In the genomic region with DNA sequence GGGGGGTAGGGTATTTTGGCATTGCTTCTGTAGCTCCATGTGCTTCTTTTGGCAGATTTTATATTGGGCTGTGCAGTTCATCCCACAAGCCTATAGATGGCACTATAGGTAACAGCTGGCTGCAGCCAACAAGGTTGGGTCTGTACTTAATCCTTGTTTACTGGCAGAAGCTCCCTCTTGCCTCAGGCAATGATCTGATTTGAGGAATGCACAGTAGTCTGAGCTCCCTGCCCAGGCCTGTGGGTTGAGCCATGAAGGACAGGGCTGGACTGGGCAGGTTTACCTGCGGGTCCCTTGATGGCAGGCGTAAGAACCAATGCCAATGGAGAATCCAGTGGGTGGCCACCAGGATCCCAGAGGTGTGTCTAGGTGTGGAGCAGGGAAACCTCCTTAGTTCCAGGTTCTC, we compare ENCODE assay signal across 9 cellular contexts. TPM values are rescaled to one million over a fixed set of nuclear protein-coding genes. Genes with fewer than 3 reads are reported as not detected.
A peak's percentile ranks its signal among the peaks of the same experiment; 100 is the strongest.
DNase-seq lines count a peak whose midpoint lies in the region; ATAC-seq and TF ChIP-seq lines count a peak whose summit lies in the region.
"Had no signal": no experiment of that assay in that cellular context is flagged by ENCODE, and none has a peak within 500 bp of the region (broad histone marks: within the 10 kb centered on the region; RNA-seq: fewer than 3 reads in every experiment).

No MANE protein-coding gene starts in this region.

- POLR2A ChIA-PET in SK-N-SH (lab: Yijun Ruan, JAX) = interaction anchor here (0.6 kb wide), 1 partner anchor 324 kb away, joined by 4 read pairs; no protein-coding TSS in a partner anchor

- H2BK120ac ChIP-seq in trophoblast cell (ENCODE audit: insufficient read depth, low read length, poor library complexity) = no peak overlapping the region

- no peaks in the 10 kb centered on the region; a peak in 1 of 4 replicates for H3K4me1 ChIP-seq in SK-N-SH (ENCODE audit: control insufficient read depth in 1 of 2, insufficient read depth in 2 of 2, low read depth in 1 of 2, low read length in 1 of 2)
- H3K4me1 ChIP-seq in trophoblast cell (ENCODE audit: control insufficient read depth in 1 of 2, insufficient read depth in 2 of 2, low read length in 2 of 2) = no peaks in the 10 kb centered on the region

- no peak overlapping the region for H3K23ac ChIP-seq in trophoblast cell (ENCODE audit: low read length)

- no peak overlapping the region for H4K91ac ChIP-seq in trophoblast cell (ENCODE audit: low read depth, low read length)

- 63% methylated on average over 2 of the region's 2 CpGs for WGBS in SK-N-SH (ENCODE audit: low lambda C conversion rate)
- WGBS in trophoblast cell (ENCODE audit: extremely low coverage, insufficient coverage, insufficient read length) = no CpG with 5 or more reads among the region's 2 CpGs

- no peak overlapping the region for H2BK12ac ChIP-seq in trophoblast cell (ENCODE audit: low read length)

- peak; percentile 41 for DNase-seq in ACHN
- peak; percentile 93 for DNase-seq in ELF-1 (ENCODE audit: low read depth, low spot score)
- DNase-seq in SK-N-SH = peak; percentile 45
- DNase-seq in erythroblast (lab: John Stamatoyannopoulos, UW) = peak; percentile 35 to 49
- peak; percentile 96 to 99 for DNase-seq in trophoblast cell
- no peak for DNase-seq in putamen (ENCODE audit: low spot score)

- H3K79me2 ChIP-seq in SK-N-SH (ENCODE audit: insufficient read depth) (no peaks in the 10 kb centered on the region), trophoblast cell (ENCODE audit: control insufficient read depth, insufficient read depth, low read length, poor library complexity) (no peaks in the 10 kb centered on the region)

- no peaks in the 10 kb centered on the region for H3K9me2 ChIP-seq in SK-N-SH

- ATAC-seq in GM21619 (IDR thresholded peaks at IDR 0.05; ENCODE audit: unreplicated experiment) = no peak
- ATAC-seq: right cardiac atrium had no signal

- H2AK5ac ChIP-seq in trophoblast cell (ENCODE audit: low read length) = no peak overlapping the region

- H3K4me3 ChIP-seq in SK-N-SH (ENCODE audit: low read depth in 2 of 2, low read length in 1 of 2) = no peak overlapping the region
- H3K4me3 ChIP-seq in trophoblast cell (ENCODE audit: low read depth, low read length) = no peak overlapping the region

- no peak for TF ChIP-seq EP300 in Ishikawa (IDR thresholded peaks at IDR 0.05; ENCODE audit: borderline replicate concordance)
- no peak for TF ChIP-seq EP300 in SK-N-SH (IDR thresholded peaks at IDR 0.05; ENCODE audit: borderline replicate concordance in 1 of 2, low read depth in 1 of 2, low read length in 1 of 2)

- H3K9ac ChIP-seq in SK-N-SH (no peak overlapping the region), trophoblast cell (ENCODE audit: low read length) (no peak overlapping the region)

- peak; percentile 78 for TF ChIP-seq CTCF in SK-N-SH (IDR thresholded peaks at IDR 0.05)

- no peaks in the 10 kb centered on the region for H3K27me3 ChIP-seq in SK-N-SH (ENCODE audit: insufficient read depth)
- no peaks in the 10 kb centered on the region for H3K27me3 ChIP-seq in trophoblast cell (ENCODE audit: insufficient read depth, low read length)

- in situ Hi-C loops in ACHN (cut with HindIII; ENCODE audit: low pct_ligation_motif_present, low pct_unique_long_range_greater_than_20kb, low sequenced_read_pairs) = no loop called here

- H3K27ac ChIP-seq in SK-N-SH (ENCODE audit: low read depth in 2 of 2, low read length in 1 of 2) (no peak overlapping the region), trophoblast cell (ENCODE audit: low read depth, low read length) (no peak overlapping the region)

- no peaks in the 10 kb centered on the region for H3K79me1 ChIP-seq in trophoblast cell (ENCODE audit: low read length)

- H4K20me1 ChIP-seq in SK-N-SH (ENCODE audit: insufficient read depth) = no peaks in the 10 kb centered on the region

- H3K9me3 ChIP-seq in SK-N-SH (no peaks in the 10 kb centered on the region), trophoblast cell (ENCODE audit: insufficient read depth, low read depth, low read length) (peaks cover 20% of the 10 kb centered on the region)

- no peak overlapping the region for H2BK5ac ChIP-seq in trophoblast cell (ENCODE audit: low read depth, low read length, poor library complexity)

- H3K14ac ChIP-seq in trophoblast cell (ENCODE audit: low read length) = no peak overlapping the region

- H3K18ac ChIP-seq in trophoblast cell (ENCODE audit: low read length) = no peak overlapping the region

- no peak for TF ChIP-seq POLR2A in erythroblast (IDR thresholded peaks at IDR 0.05; ENCODE audit: low read length)

- H3K36me3 ChIP-seq in SK-N-SH (replicated peaks in 1 of 2; ENCODE audit: control insufficient read depth in 1 of 2, insufficient read depth in 2 of 2, low read length in 1 of 2) (no peaks in the 10 kb centered on the region), trophoblast cell (ENCODE audit: control insufficient read depth in 1 of 2, insufficient read depth in 2 of 2, low read length in 2 of 2) (no peaks in the 10 kb centered on the region)

- CTCF ChIA-PET in SK-N-SH (lab: Yijun Ruan, JAX) = interaction anchor here (0.6 to 3.9 kb wide), 39 partner anchors 8 to 1034 kb away, joined by 3 to 30 read pairs (median 4); partner anchors contain the start of genes OR1J1 and OR1J4

- H4K8ac ChIP-seq in trophoblast cell (ENCODE audit: low read depth, low read length) = no peak overlapping the region

- H2AFZ ChIP-seq in SK-N-SH (ENCODE audit: low read depth) (no peak overlapping the region), trophoblast cell (ENCODE audit: insufficient read depth, low read length, poor library complexity) (no peak overlapping the region)

- no peak overlapping the region for H4K12ac ChIP-seq in trophoblast cell (ENCODE audit: low read depth, low read length)

- H3K4ac ChIP-seq in trophoblast cell (ENCODE audit: low read depth, low read length) = no peak overlapping the region

- no peak overlapping the region for H3K4me2 ChIP-seq in SK-N-SH
- no peak overlapping the region for H3K4me2 ChIP-seq in trophoblast cell (ENCODE audit: low read length)

- no peaks in the 10 kb centered on the region for H3F3A ChIP-seq in SK-N-SH (replicated peaks; ENCODE audit: insufficient read depth)

- TF ChIP-seq RAD21 in Ishikawa (IDR thresholded peaks at IDR 0.05; ENCODE audit: low read depth) (peak; percentile 71), SK-N-SH (IDR thresholded peaks at IDR 0.05; ENCODE audit: low read length) (peak; percentile 59)

TF ChIP-seq in Ishikawa, 13 proteins besides CTCF, POLR2A, EP300 and RAD21 (continues in another document):
- TF ChIP-seq EGR1 (IDR thresholded peaks at IDR 0.05) = no peak
- TF ChIP-seq TAF1 (IDR thresholded peaks at IDR 0.05; ENCODE audit: low read depth) = no peak
- no peak for TF ChIP-seq FOXM1 (IDR thresholded peaks at IDR 0.05; ENCODE audit: borderline replicate concordance, low read depth)
- TF ChIP-seq CEBPB (IDR thresholded peaks at IDR 0.05) = no peak
- TF ChIP-seq TCF12 (IDR thresholded peaks at IDR 0.05; ENCODE audit: low read depth) = no peak
- no peak for TF ChIP-seq YY1 (IDR thresholded peaks at IDR 0.05; ENCODE audit: low read depth)

TF ChIP-seq in SK-N-SH, 30 proteins besides CTCF, POLR2A, EP300 and RAD21:
- TF ChIP-seq ELF1 (IDR thresholded peaks at IDR 0.05) (no peak), SMC3 (IDR thresholded peaks at IDR 0.05; ENCODE audit: low read depth, low read length) (peak; percentile 43), JUND (IDR thresholded peaks at IDR 0.05) (no peak)

RNA-seq across cellular contexts. Expression of gene OR1J2, which starts 11.7 kb away (rescaled TPM):
- not detected in 2 replicates for polyA plus RNA-seq in SK-N-SH (2012; rRNA removed)
- polyA plus RNA-seq in SK-N-SH (2012; cell fraction: cytosol; rRNA removed) = not detected in 2 replicates
- polyA plus RNA-seq in SK-N-SH (2012; cell fraction: nucleus; rRNA removed) = 0.23 and 0.24 TPM in 2 replicates
- not detected in 2 replicates for polyA plus RNA-seq in trophoblast cell (2013)
- polyA plus RNA-seq: right cardiac atrium had no signal

RNA-seq across cellular contexts. Expression of gene OR1J4, which starts 20.1 kb away (rescaled TPM):
- polyA plus RNA-seq in SK-N-SH (2012; rRNA removed) = 0.07 and 0.13 TPM in 2 replicates
- 0.03 TPM in 1 of 2 replicates, not detected in the other for polyA plus RNA-seq in SK-N-SH (2012; cell fraction: cytosol; rRNA removed)
- polyA plus RNA-seq in SK-N-SH (2012; cell fraction: nucleus; rRNA removed) = 0.14 TPM in 1 of 2 replicates, not detected in the other
- polyA plus RNA-seq in trophoblast cell (2013) = not detected in 2 replicates
- polyA plus RNA-seq: right cardiac atrium had no signal

RNA-seq across cellular contexts. Expression of gene OR1J1, which starts 21.2 kb away (rescaled TPM):
- not detected in 2 replicates for polyA plus RNA-seq in SK-N-SH (2012; rRNA removed)
- polyA plus RNA-seq in SK-N-SH (2012; cell fraction: cytosol; rRNA removed) = not detected in 2 replicates
- polyA plus RNA-seq in SK-N-SH (2012; cell fraction: nucleus; rRNA removed) = not detected in 2 replicates
- not detected in 2 replicates for polyA plus RNA-seq in trophoblast cell (2013)
- polyA plus RNA-seq: right cardiac atrium had no signal

RNA-seq across cellular contexts. Expression of gene OR1N1, which starts 28.2 kb away (rescaled TPM):
- not detected in 2 replicates for polyA plus RNA-seq in SK-N-SH (2012; rRNA removed)
- not detected in 2 replicates for polyA plus RNA-seq in SK-N-SH (2012; cell fraction: cytosol; rRNA removed)
- not detected in 2 replicates for polyA plus RNA-seq in SK-N-SH (2012; cell fraction: nucleus; rRNA removed)
- polyA plus RNA-seq in trophoblast cell (2013) = not detected in 2 replicates
- polyA plus RNA-seq: right cardiac atrium had no signal

RNA-seq across cellular contexts. Expression of gene OR1N2, which starts 54.0 kb away (rescaled TPM):
- not detected in 2 replicates for polyA plus RNA-seq in SK-N-SH (2012; rRNA removed)
- not detected in 2 replicates for polyA plus RNA-seq in SK-N-SH (2012; cell fraction: cytosol; rRNA removed)
- polyA plus RNA-seq in SK-N-SH (2012; cell fraction: nucleus; rRNA removed) = 0.05 and 0.12 TPM in 2 replicates
- polyA plus RNA-seq in trophoblast cell (2013) = not detected in 2 replicates
- polyA plus RNA-seq: right cardiac atrium had no signal
